ENCODE assay signal across 12 cellular contexts in genomic region chr10:43259981-43260761, GRCh38. TPM values are rescaled to one million over a fixed set of nuclear protein-coding genes. Genes with fewer than 3 reads are reported as not detected.
DNase-seq lines count a peak whose midpoint lies in the region; ATAC-seq, FAIRE-seq and TF ChIP-seq lines count a peak whose summit lies in the region.
"Had no signal": no experiment of that assay in that cellular context is flagged by ENCODE, and none has a peak within 500 bp of the region (broad histone marks: within the 10 kb centered on the region; RNA-seq: fewer than 3 reads in every experiment).

No MANE protein-coding gene starts in this region.

- CTCF ChIA-PET in mammary epithelial cell (lab: Charles Lee; ENCODE audit: low non-redundant PET): no interaction called here

- H4K20me1 ChIP-seq in mammary epithelial cell (ENCODE audit: insufficient read depth, low read length): no peaks in the 10 kb centered on the region

- TF ChIP-seq CTCF in mammary epithelial cell (conservative IDR thresholded peaks at IDR 0.05 in 1 of 2, IDR thresholded peaks at IDR 0.05 in 1 of 2; ENCODE audit: extremely low read depth in 1 of 2, insufficient read depth in 1 of 2, low read depth in 1 of 2, low read length in 2 of 2) (no peak), vagina (IDR thresholded peaks at IDR 0.05) (no peak)

- TF ChIP-seq POLR2A in GM12892 (IDR thresholded peaks at IDR 0.05; ENCODE audit: low read depth, low read length): no peak
- TF ChIP-seq POLR2A in vagina (IDR thresholded peaks at IDR 0.05): no peak

- H3K4me3 ChIP-seq in mammary epithelial cell (replicated peaks in 1 of 3; ENCODE audit: insufficient read depth in 1 of 3, low read depth in 2 of 3, low read length in 3 of 3) (no peak overlapping the region), vagina (no peak overlapping the region)
- H3K4me3 ChIP-seq: hepatocyte, mucosa of descending colon had no signal

- H3K9me3 ChIP-seq in mammary epithelial cell (replicated peaks; ENCODE audit: insufficient read depth, low read length) (no peaks in the 10 kb centered on the region), vagina (no peaks in the 10 kb centered on the region)
- H3K9me3 ChIP-seq: mucosa of descending colon had no signal

- dilution Hi-C loops in mammary epithelial cell (cut with HindIII; ENCODE audit: low sequenced_read_pairs): no loop called here

- H3K27me3 ChIP-seq in mammary epithelial cell (ENCODE audit: insufficient read depth, low read length) (peaks cover 7% of the 10 kb centered on the region), vagina (no peaks in the 10 kb centered on the region)

- H3K27ac ChIP-seq in mammary epithelial cell (ENCODE audit: insufficient read depth, low read depth, low read length) (no peak overlapping the region), vagina (no peak overlapping the region)
- H3K27ac ChIP-seq: hepatocyte had no signal

- intact Hi-C loops in mammary epithelial cell (cut with micrococcal nuclease): loop anchor here (10.0 kb wide), 1 partner anchor 205 kb away; no protein-coding TSS in a partner anchor
- intact Hi-C loops in vagina (cut with DNase I): no loop called here

- H3K4me1 ChIP-seq in mammary epithelial cell (ENCODE audit: insufficient read depth, low read length): peaks cover 5% of the 10 kb centered on the region
- H3K4me1 ChIP-seq in vagina: peaks cover 1% of the 10 kb centered on the region

- H3K9ac ChIP-seq in mammary epithelial cell (ENCODE audit: insufficient read depth, low read length): no peak overlapping the region

- no peaks in the 10 kb centered on the region for H3K79me2 ChIP-seq in mammary epithelial cell (ENCODE audit: insufficient read depth, low read length)
- H3K79me2 ChIP-seq: hepatocyte had no signal

- DNase-seq in AG20443 (ENCODE audit: low spot score) (peak; percentile 19), GM12892 (ENCODE audit: insufficient read length) (peak; percentile 18), mammary epithelial cell (peak; percentile 17), iPS-NIHi7 (ENCODE audit: extremely low spot score) (peak; percentile 8), NAMALWA (ENCODE audit: low spot score) (no peak), vagina (ENCODE audit: extremely low spot score in 2 of 2) (no peak)
- DNase-seq: effector CD4-positive, alpha-beta T cell; NCI-H82 had no signal

- WGBS in mammary epithelial cell (ENCODE audit: low coverage, missing lambda C conversion rate): 38% methylated on average over 13 of the region's 17 CpGs

- no peak for FAIRE-seq in GM12892 (lab: Jason Lieb, UNC)

- no TSS peak for BruUV-seq in mammary epithelial cell (replicated peaks; lab: Mats Ljungman, UMichigan)

- H2AFZ ChIP-seq in mammary epithelial cell (ENCODE audit: low read depth, low read length): no peak overlapping the region
- H2AFZ ChIP-seq: hepatocyte had no signal

- H3K36me3 ChIP-seq in mammary epithelial cell (ENCODE audit: insufficient read depth, low read length) (no peaks in the 10 kb centered on the region), vagina (no peaks in the 10 kb centered on the region)

- ATAC-seq in GM19463 (IDR thresholded peaks at IDR 0.05; ENCODE audit: unreplicated experiment) (no peak), HG03108 (IDR thresholded peaks at IDR 0.05; ENCODE audit: unreplicated experiment) (no peak)
- ATAC-seq: mucosa of descending colon had no signal

- in situ Hi-C loops in mammary epithelial cell (cut with MboI; ENCODE audit: low sequenced_read_pairs in 2 of 2): no loop called here

- H3K4me2 ChIP-seq in mammary epithelial cell (ENCODE audit: insufficient read depth, low read depth, low read length): no peak overlapping the region
- H3K4me2 ChIP-seq: hepatocyte had no signal

RNA-seq across cellular contexts. Expression of gene RASGEF1A, which starts 6.7 kb away (rescaled TPM):
- polyA plus RNA-seq in GM12892 (2012; ENCODE audit: missing spikeins): 0.11 TPM
- total RNA-seq in mammary epithelial cell (1 to 10 TPM in 1 of 2 donors, not detected in 1; 4.7 TPM), vagina (14.5 TPM)
- 0.79 TPM for polyA plus RNA-seq in mammary epithelial cell
- not detected for polyA minus RNA-seq in mammary epithelial cell

Comparison
In these comparisons a context has a peak if more than half of its experiments do, and no peak if none do; other contexts are left out.
1. DNase-seq: peak in AG20443 (single experiment), GM12892 (single experiment), mammary epithelial cell (single experiment) and iPS-NIHi7 (single experiment); none in NAMALWA (single experiment) and vagina (0 of 2).